In genomic region chr17:29567362-29568330, GRCh38 we compare ENCODE assay signal across 8 cellular contexts.
DNase-seq lines count a peak whose midpoint lies in the region; TF ChIP-seq lines count a peak whose summit lies in the region.

No MANE protein-coding gene starts in this region.

- peaks cover 13% of the 10 kb centered on the region for H3K4me1 ChIP-seq in HEK293 (ENCODE audit: control insufficient read depth, insufficient read depth, low read length)

- DNase-seq in GM10266 (ENCODE audit: extremely low spot score) (peak; percentile 92), NCI-H1092 (lab: John Stamatoyannopoulos, UW) (peak; percentile 16), caudate nucleus (lab: John Stamatoyannopoulos, UW) (peak in 5 of 61 donors; percentile 24 to 64 (median 40)), kidney tubule cell (ENCODE audit: low spot score) (peak; percentile 77), NCI-H128 (lab: John Stamatoyannopoulos, UW; ENCODE audit: unreplicated experiment) (no peak)
- DNase-seq in stimulated activated CD4-positive, alpha-beta T cell treated with anti-CD3 and anti-CD28 coated beads, Interleukin-2, amount 100 ng/mL, for 48 hours = peak; percentile 70 to 71

- TF ChIP-seq CTCF in GM10266 (IDR thresholded peaks at IDR 0.05; ENCODE audit: control insufficient read depth, insufficient read depth, low read depth, missing control alignments) (peak; percentile 64), HEK293 (tag by site-specific recombination; IDR thresholded peaks at IDR 0.05) (peak; percentile 90), VCaP (conservative IDR thresholded peaks at IDR 0.05) (peak; percentile 74)

- peak overlapping the region; percentile 87 for H3K27ac ChIP-seq in HEK293 (ENCODE audit: extremely low read depth, low read depth, low read length)
- peak overlapping the region; percentile 89 for H3K27ac ChIP-seq in VCaP
- peak overlapping the region; percentile 85 for H3K27ac ChIP-seq in caudate nucleus (ENCODE audit: low read depth, low read length)

- POLR2A ChIA-PET in HEK293 (lab: Yijun Ruan, JAX) = interaction anchor here (0.6 to 4.6 kb wide), 14 partner anchors 8 to 364 kb away, joined by 3 to 28 read pairs (median 5); partner anchors contain the start of genes ANKRD13B, GIT1, NUFIP2 and TAOK1

- CTCF ChIA-PET in HEK293 (lab: Yijun Ruan, JAX) = interaction anchor here (0.6 to 4.6 kb wide), 12 partner anchors 13 to 1561 kb away, joined by 3 to 29 read pairs (median 4); partner anchors contain the start of gene ANKRD13B

- H3K4me3 ChIP-seq in HEK293 (ENCODE audit: low read depth, low read length) = peak overlapping the region; percentile 61

- peaks cover 6 to 24% of the 10 kb centered on the region in 2 experiments for H3K36me3 ChIP-seq in HEK293 (ENCODE audit: control insufficient read depth in 2 of 2, insufficient read depth in 1 of 2, low read length in 2 of 2)

- H3K9me3 ChIP-seq in HEK293 (ENCODE audit: control insufficient read depth, insufficient read depth, low read depth, low read length) = no peaks in the 10 kb centered on the region

TF ChIP-seq in HEK293, 187 proteins besides CTCF, POLR2A, EP300 and RAD21 (continues in another document):
- TF ChIP-seq GLIS1 (tag by site-specific recombination; IDR thresholded peaks at IDR 0.05) (peak; percentile 85), ZNF777 (tag by site-specific recombination; IDR thresholded peaks at IDR 0.05; ENCODE audit: borderline replicate concordance) (peak; percentile 70; the same call in 1 of the 2 replicates), ZNF391 (tag by site-specific recombination; IDR thresholded peaks at IDR 0.05; ENCODE audit: borderline replicate concordance, low read depth) (0 out of 2 replicates have a peak, but pooled peaks have one; percentile 26), FEZF1 (tag by site-specific recombination; IDR thresholded peaks at IDR 0.05) (0 out of 2 replicates have a peak, but pooled peaks have one; percentile 7), ZNF366 (tag by site-specific recombination; conservative IDR thresholded peaks at IDR 0.05) (peak; percentile 52; the same call in 1 of the 2 replicates), ZNF423 (tag by site-specific recombination; IDR thresholded peaks at IDR 0.05) (peak; percentile 63), ZNF335 (tag by site-specific recombination; conservative IDR thresholded peaks at IDR 0.05) (peak; percentile 90), PBX3 (CRISPR knock-in tag; IDR thresholded peaks at IDR 0.05) (peak; percentile 18; the same call in 1 of the 2 replicates), ZNF341 (tag by site-specific recombination; IDR thresholded peaks at IDR 0.05; ENCODE audit: low read depth) (peak; percentile 99), ZXDB (tag by site-specific recombination; IDR thresholded peaks at IDR 0.05) (peak; percentile 16; the same call in 1 of the 2 replicates), ZSCAN30 (tag by site-specific recombination; IDR thresholded peaks at IDR 0.05) (0 out of 2 replicates have a peak, but pooled peaks have one; percentile 17), PRDM10 (tag by site-specific recombination; IDR thresholded peaks at IDR 0.05) (peak; percentile 66), ZIC2 (tag by site-specific recombination; IDR thresholded peaks at IDR 0.05) (peak; percentile 90), SP2 (tag by site-specific recombination; IDR thresholded peaks at IDR 0.05) (peak; percentile 82), ZNF223 (tag by site-specific recombination; IDR thresholded peaks at IDR 0.05) (no peak), ZNF629 (tag by site-specific recombination; IDR thresholded peaks at IDR 0.05) (peak; percentile 66), REPIN1 (tag by site-specific recombination; IDR thresholded peaks at IDR 0.05; ENCODE audit: low read depth) (no peak), ZBTB8A (tag by site-specific recombination; IDR thresholded peaks at IDR 0.05) (peak; percentile 59; the same call in 1 of the 2 replicates), PRDM4 (tag by site-specific recombination; IDR thresholded peaks at IDR 0.05) (0 out of 2 replicates have a peak, but pooled peaks have one; percentile 41), ZFHX2 (tag by site-specific recombination; conservative IDR thresholded peaks at IDR 0.05) (peak; percentile 2; the same call in 1 of the 2 replicates), ZNF398 (tag by site-specific recombination; IDR thresholded peaks at IDR 0.05) (peak; percentile 90), GLI2 (tag by site-specific recombination; IDR thresholded peaks at IDR 0.05; ENCODE audit: borderline replicate concordance, low read depth) (no peak), GLIS2 (tag by site-specific recombination; IDR thresholded peaks at IDR 0.05) (peak; percentile 88), ZNF175 (tag by site-specific recombination; IDR thresholded peaks at IDR 0.05) (no peak), SCRT1 (tag by site-specific recombination; IDR thresholded peaks at IDR 0.05; ENCODE audit: borderline replicate concordance) (no peak), ZBTB17 (tag by site-specific recombination; IDR thresholded peaks at IDR 0.05) (peak; percentile 30), ZNF600 (tag by site-specific recombination; IDR thresholded peaks at IDR 0.05) (no peak), ZNF837 (tag by site-specific recombination; IDR thresholded peaks at IDR 0.05) (no peak)
